Comparison of ENCODE assay signal across 17 cellular contexts in the genomic region with DNA sequence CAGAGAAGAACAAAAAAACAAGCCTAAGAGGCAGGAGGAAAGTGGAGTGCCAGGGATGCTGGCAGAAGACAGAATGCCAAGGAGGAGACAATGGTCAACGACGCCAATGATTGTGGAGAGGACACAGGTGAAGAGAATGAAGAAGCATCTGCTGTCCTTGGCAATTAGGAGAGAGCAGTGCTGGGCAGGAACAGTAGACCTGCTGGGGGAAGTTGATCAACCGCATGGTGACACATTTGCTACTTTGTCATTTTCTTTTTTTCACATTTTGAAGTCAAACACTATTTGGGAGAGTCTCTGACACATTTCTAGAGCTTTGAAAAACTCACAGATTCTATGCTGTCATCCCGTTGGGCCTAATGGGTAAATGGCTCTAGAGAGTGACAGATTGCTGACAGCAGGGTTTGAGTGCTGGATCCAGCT. TPM values are rescaled to one million over a fixed set of nuclear protein-coding genes. Genes with fewer than 3 reads are reported as not detected.
A peak's percentile ranks its signal among the peaks of the same experiment; 100 is the strongest.
DNase-seq lines count a peak whose midpoint lies in the region; ATAC-seq and TF ChIP-seq lines count a peak whose summit lies in the region.
"Had no signal": no experiment of that assay in that cellular context is flagged by ENCODE, and none has a peak within 500 bp of the region (broad histone marks: within the 10 kb centered on the region; RNA-seq: fewer than 3 reads in every experiment).

No MANE protein-coding gene starts in this region.

- H3K27ac Mint-ChIP-seq in activated naive CD4-positive, alpha-beta T cell treated with anti-CD3 and anti-CD28 coated beads, Interleukin-2, amount 10 ng/mL, durations not matched to agents 7 days and 5 days = peak overlapping the region; percentile 31
- peak overlapping the region; percentile 11 for H3K27ac Mint-ChIP-seq in activated CD8-positive, alpha-beta T cell treated with anti-CD3 and anti-CD28 coated beads for 36 hours
- peak overlapping the region; percentile 73 for H3K27ac Mint-ChIP-seq in stimulated activated memory B cell treated with anti-CD40 and anti-IgM and Interleukin-4, amounts not matched to agents 10 μg/mL and 1 μg/mL and 100 μg/mL, for 72 hours
- H3K27ac Mint-ChIP-seq: stimulated activated naive CD8-positive, alpha-beta T cell treated with anti-CD3 and anti-CD28 coated beads, Interleukin-15, Interleukin-2, amounts not matched to agents 100 ng/mL and 50 ng/mL, for 24 hours had no signal

- H3K27me3 Mint-ChIP-seq in activated naive CD4-positive, alpha-beta T cell treated with anti-CD3 and anti-CD28 coated beads, Interleukin-2, amount 10 ng/mL, durations not matched to agents 7 days and 5 days = peaks cover 27% of the 10 kb centered on the region
- H3K27me3 Mint-ChIP-seq in activated CD8-positive, alpha-beta T cell treated with anti-CD3 and anti-CD28 coated beads for 36 hours = no peaks in the 10 kb centered on the region
- no peaks in the 10 kb centered on the region for H3K27me3 Mint-ChIP-seq in stimulated activated memory B cell treated with anti-CD40 and anti-IgM and Interleukin-4, amounts not matched to agents 10 μg/mL and 1 μg/mL and 100 μg/mL, for 72 hours
- H3K27me3 Mint-ChIP-seq: stimulated activated naive CD8-positive, alpha-beta T cell treated with anti-CD3 and anti-CD28 coated beads, Interleukin-15, Interleukin-2, amounts not matched to agents 100 ng/mL and 50 ng/mL, for 24 hours had no signal

- intact Hi-C loops in activated CD8-positive, alpha-beta T cell treated with anti-CD3 and anti-CD28 coated beads for 36 hours (cut with micrococcal nuclease) = no loop called here
- intact Hi-C loops in PC-9 (cut with micrococcal nuclease; ENCODE audit: unreplicated experiment) = no loop called here

- no peaks in the 10 kb centered on the region for H3K79me2 ChIP-seq in PC-9 (ENCODE audit: low read depth)

- CTCF ChIA-PET in activated naive CD4-positive, alpha-beta T cell treated with anti-CD3 and anti-CD28 coated beads, Interleukin-2, amount 10 ng/mL, durations not matched to agents 7 days and 5 days (lab: Charles Lee) = interaction anchor here (0.7 to 1.9 kb wide), 3 partner anchors 23 to 130 kb away, joined by 3 to 6 read pairs (median 5); no protein-coding TSS in a partner anchor
- CTCF ChIA-PET in activated CD8-positive, alpha-beta T cell treated with anti-CD3 and anti-CD28 coated beads for 36 hours (lab: Charles Lee) = interaction anchor here (1.2 to 1.9 kb wide), 2 partner anchors 86 to 130 kb away, joined by 3 to 10 read pairs; no protein-coding TSS in a partner anchor
- CTCF ChIA-PET in PC-9 (lab: Charles Lee) = no interaction called here

- no peak overlapping the region for H3K4me2 ChIP-seq in PC-9
- H3K4me2 ChIP-seq: KMS-11 had no signal

- no peaks in the 10 kb centered on the region for H3K9me3 ChIP-seq in PC-9 (ENCODE audit: insufficient read depth, low read depth)

- no peaks in the 10 kb centered on the region for H3K9me2 ChIP-seq in PC-9 (ENCODE audit: insufficient read depth)

- H4K20me1 ChIP-seq in PC-9 (ENCODE audit: insufficient read depth) = no peaks in the 10 kb centered on the region

- no peaks in the 10 kb centered on the region for H3F3A ChIP-seq in PC-9 (ENCODE audit: insufficient read depth, low read depth)

- no peaks in the 10 kb centered on the region for H3K36me3 ChIP-seq in PC-9 (ENCODE audit: low read depth)

- H3K4me3 Mint-ChIP-seq in activated naive CD4-positive, alpha-beta T cell treated with anti-CD3 and anti-CD28 coated beads, Interleukin-2, amount 10 ng/mL, durations not matched to agents 7 days and 5 days = no peak overlapping the region
- no peak overlapping the region for H3K4me3 Mint-ChIP-seq in activated CD8-positive, alpha-beta T cell treated with anti-CD3 and anti-CD28 coated beads for 36 hours
- no peak overlapping the region for H3K4me3 Mint-ChIP-seq in stimulated activated memory B cell treated with anti-CD40 and anti-IgM and Interleukin-4, amounts not matched to agents 10 μg/mL and 1 μg/mL and 100 μg/mL, for 72 hours

- no peak overlapping the region for H3K4me3 ChIP-seq in PC-9

- no peaks in the 10 kb centered on the region for H3K4me1 ChIP-seq in PC-9 (replicated peaks; ENCODE audit: insufficient read depth)

- TF ChIP-seq CTCF in activated CD8-positive, alpha-beta T cell treated with anti-CD3 and anti-CD28 coated beads for 36 hours (IDR thresholded peaks at IDR 0.05) = no peak
- TF ChIP-seq CTCF in PC-9 (conservative IDR thresholded peaks at IDR 0.05) = no peak

- H3K36me3 Mint-ChIP-seq in activated naive CD4-positive, alpha-beta T cell treated with anti-CD3 and anti-CD28 coated beads, Interleukin-2, amount 10 ng/mL, durations not matched to agents 7 days and 5 days = peaks cover 8% of the 10 kb centered on the region
- no peaks in the 10 kb centered on the region for H3K36me3 Mint-ChIP-seq in activated CD8-positive, alpha-beta T cell treated with anti-CD3 and anti-CD28 coated beads for 36 hours (ENCODE audit: low read depth)
- peaks cover 6% of the 10 kb centered on the region for H3K36me3 Mint-ChIP-seq in stimulated activated memory B cell treated with anti-CD40 and anti-IgM and Interleukin-4, amounts not matched to agents 10 μg/mL and 1 μg/mL and 100 μg/mL, for 72 hours

- DNase-seq in activated naive CD4-positive, alpha-beta T cell treated with anti-CD3 and anti-CD28 coated beads, Interleukin-2, amount 10 ng/mL, durations not matched to agents 7 days and 5 days = no peak
- no peak for DNase-seq in activated naive CD4-positive, alpha-beta T cell (lab: John Stamatoyannopoulos, UW)
- peak; percentile 32 for DNase-seq in activated CD8-positive, alpha-beta T cell treated with anti-CD3 and anti-CD28 coated beads for 36 hours
- DNase-seq in middle frontal gyrus (ENCODE audit: extremely low spot score, low spot score) (no peak), PC-9 (no peak)
- DNase-seq: midbrain; NCI-H1694; NCI-H82; SIG-M5; stimulated activated CD4-positive, alpha-beta T cell treated with anti-CD3 and anti-CD28 coated beads, Interleukin-4, amount 100 ng/mL, for 1 hour had no signal

- H2AFZ ChIP-seq in PC-9 = no peak overlapping the region

- BruUV-seq in PC-9 (replicated peaks; lab: Mats Ljungman, UMichigan) = no TSS peak

- no peaks in the 10 kb centered on the region for H3K9me3 Mint-ChIP-seq in activated naive CD4-positive, alpha-beta T cell treated with anti-CD3 and anti-CD28 coated beads, Interleukin-2, amount 10 ng/mL, durations not matched to agents 7 days and 5 days
- no peaks in the 10 kb centered on the region for H3K9me3 Mint-ChIP-seq in activated CD8-positive, alpha-beta T cell treated with anti-CD3 and anti-CD28 coated beads for 36 hours
- H3K9me3 Mint-ChIP-seq in stimulated activated memory B cell treated with anti-CD40 and anti-IgM and Interleukin-4, amounts not matched to agents 10 μg/mL and 1 μg/mL and 100 μg/mL, for 72 hours = no peaks in the 10 kb centered on the region
- H3K9me3 Mint-ChIP-seq: stimulated activated naive CD8-positive, alpha-beta T cell treated with anti-CD3 and anti-CD28 coated beads, Interleukin-15, Interleukin-2, amounts not matched to agents 100 ng/mL and 50 ng/mL, for 24 hours had no signal

- peak; percentile 45 for ATAC-seq in HG02759 (IDR thresholded peaks at IDR 0.05; ENCODE audit: unreplicated experiment)
- peak; percentile 84 for ATAC-seq in activated CD8-positive, alpha-beta T cell treated with anti-CD3 and anti-CD28 coated beads for 36 hours
- peak; percentile 67 for ATAC-seq in stimulated activated memory B cell treated with anti-CD40 and anti-IgM and Interleukin-4, amounts not matched to agents 10 μg/mL and 1 μg/mL and 100 μg/mL, for 72 hours
- ATAC-seq in GM18873 (IDR thresholded peaks at IDR 0.05; ENCODE audit: low FRiP score, unreplicated experiment) = no peak

- H3K27me3 ChIP-seq in PC-9 (ENCODE audit: insufficient read depth, low read depth) = peaks cover 81% of the 10 kb centered on the region

- no peak overlapping the region for H3K27ac ChIP-seq in PC-9
- H3K27ac ChIP-seq: KMS-11 had no signal

- POLR2A ChIA-PET in activated CD8-positive, alpha-beta T cell treated with anti-CD3 and anti-CD28 coated beads for 36 hours (lab: Charles Lee) = interaction anchor here (0.7 to 1.3 kb wide), 3 partner anchors 10 to 136 kb away, joined by 4 to 5 read pairs (median 5); no protein-coding TSS in a partner anchor
- POLR2A ChIA-PET in PC-9 (lab: Charles Lee; ENCODE audit: unreplicated experiment) = no interaction called here

- peaks cover 37% of the 10 kb centered on the region for H3K4me1 Mint-ChIP-seq in activated naive CD4-positive, alpha-beta T cell treated with anti-CD3 and anti-CD28 coated beads, Interleukin-2, amount 10 ng/mL, durations not matched to agents 7 days and 5 days
- H3K4me1 Mint-ChIP-seq in activated CD8-positive, alpha-beta T cell treated with anti-CD3 and anti-CD28 coated beads for 36 hours (ENCODE audit: low read depth) = peaks cover 27% of the 10 kb centered on the region
- H3K4me1 Mint-ChIP-seq in stimulated activated memory B cell treated with anti-CD40 and anti-IgM and Interleukin-4, amounts not matched to agents 10 μg/mL and 1 μg/mL and 100 μg/mL, for 72 hours = peaks cover 47% of the 10 kb centered on the region

RNA-seq across cellular contexts. Expression of gene PIK3R6, which starts 1.1 kb away (rescaled TPM):
- 1 to 10 TPM; 3.8 to 3.9 TPM for total RNA-seq in activated CD8-positive, alpha-beta T cell treated with anti-CD3 and anti-CD28 coated beads for 36 hours
- total RNA-seq in PC-9 (2021) = not detected in 2 replicates
- total RNA-seq: chondrocyte, H4 had no signal

Comparison
In these comparisons a context has a peak if more than half of its experiments do, and no peak if none do; other contexts are left out.
1. H3K27ac Mint-ChIP-seq: peak in every context shown above with its lines; median percentile 73 in stimulated activated memory B cell treated with anti-CD40 and anti-IgM and Interleukin-4, amounts not matched to agents 10 μg/mL and 1 μg/mL and 100 μg/mL, for 72 hours; 31 in activated naive CD4-positive, alpha-beta T cell treated with anti-CD3 and anti-CD28 coated beads, Interleukin-2, amount 10 ng/mL, durations not matched to agents 7 days and 5 days; 11 in activated CD8-positive, alpha-beta T cell treated with anti-CD3 and anti-CD28 coated beads for 36 hours.